Comparison of ENCODE assay signal across 8 cellular contexts in genomic region chr20:544153-544725, GRCh38. TPM values are rescaled to one million over a fixed set of nuclear protein-coding genes. Genes with fewer than 3 reads are reported as not detected.
DNase-seq lines count a peak whose midpoint lies in the region; ATAC-seq and FAIRE-seq lines count a peak whose summit lies in the region.

No MANE protein-coding gene starts in this region.

- H3K27me3 Mint-ChIP-seq in activated naive CD8-positive, alpha-beta T cell, result peaks cover 2% of the 10 kb centered on the region
- no peaks in the 10 kb centered on the region for H3K27me3 Mint-ChIP-seq in stimulated activated naive CD8-positive, alpha-beta T cell treated with anti-CD3 and anti-CD28 coated beads, Interleukin-15, amount 100 ng/mL, for 72 hours

- peak overlapping the region; percentile 97; the same call in 1 of the 2 replicates for H3K9ac ChIP-seq in HUES64 (ENCODE audit: low read depth, low read length)

- H3K36me3 ChIP-seq in HUES64 (ENCODE audit: insufficient read depth, low read length), result peaks cover 12% of the 10 kb centered on the region; the same call in 1 of the 2 replicates

- peak; percentile 1 for ATAC-seq in stimulated activated naive CD8-positive, alpha-beta T cell treated with anti-CD3 and anti-CD28 coated beads, Interleukin-15, amount 100 ng/mL, for 72 hours

- H3K4me1 Mint-ChIP-seq in activated naive CD8-positive, alpha-beta T cell (ENCODE audit: low read depth), result peaks cover 48% of the 10 kb centered on the region
- peaks cover 45% of the 10 kb centered on the region for H3K4me1 Mint-ChIP-seq in stimulated activated naive CD8-positive, alpha-beta T cell treated with anti-CD3 and anti-CD28 coated beads, Interleukin-15, amount 100 ng/mL, for 72 hours

- peaks cover 25% of the 10 kb centered on the region for H3K27me3 ChIP-seq in HUES64 (ENCODE audit: insufficient read depth, low read length)

- H3K4me3 Mint-ChIP-seq in activated naive CD8-positive, alpha-beta T cell, result peak overlapping the region; percentile 98
- peak overlapping the region; percentile 78 to 97 for H3K4me3 Mint-ChIP-seq in stimulated activated naive CD8-positive, alpha-beta T cell treated with anti-CD3 and anti-CD28 coated beads, Interleukin-15, amount 100 ng/mL, for 72 hours

- no peak for DNase-seq in stimulated activated naive CD8-positive, alpha-beta T cell treated with anti-CD3 and anti-CD28 coated beads, Interleukin-15, amount 100 ng/mL, for 72 hours
- no peak for DNase-seq in RCC 7860 (ENCODE audit: low spot score)
- no peak for DNase-seq in stimulated activated CD4-positive, alpha-beta T cell treated with anti-CD3 and anti-CD28 coated beads, Interleukin-15, amount 100 ng/mL, for 24 hours
- no peak for DNase-seq in AG20443 (ENCODE audit: low spot score)
- no peak for DNase-seq in AML-193 (lab: John Stamatoyannopoulos, UW)

- H3K9me3 Mint-ChIP-seq in activated naive CD8-positive, alpha-beta T cell (ENCODE audit: low read depth), result no peaks in the 10 kb centered on the region
- peaks cover 9 to 11% of the 10 kb centered on the region in 2 donors for H3K9me3 Mint-ChIP-seq in stimulated activated naive CD8-positive, alpha-beta T cell treated with anti-CD3 and anti-CD28 coated beads, Interleukin-15, amount 100 ng/mL, for 72 hours

- no peak for FAIRE-seq in RCC 7860 (lab: Jason Lieb, UNC)

- peak overlapping the region; percentile 96 for H3K27ac ChIP-seq in HUES64 (ENCODE audit: low read depth, low read length)

- H3K27ac Mint-ChIP-seq in activated naive CD8-positive, alpha-beta T cell, result peak overlapping the region; percentile 100
- H3K27ac Mint-ChIP-seq in stimulated activated naive CD8-positive, alpha-beta T cell treated with anti-CD3 and anti-CD28 coated beads, Interleukin-15, amount 100 ng/mL, for 72 hours, result peak overlapping the region; percentile 99

- H3K36me3 Mint-ChIP-seq in activated naive CD8-positive, alpha-beta T cell, result peaks cover 11% of the 10 kb centered on the region

- peaks cover 21% of the 10 kb centered on the region for H3K4me1 ChIP-seq in HUES64 (ENCODE audit: insufficient read depth, low read length)

- no peaks in the 10 kb centered on the region; the same call in 1 of the 2 replicates for H3K9me3 ChIP-seq in HUES64 (ENCODE audit: insufficient read depth, low read depth, low read length)
- peaks cover 3% of the 10 kb centered on the region for H3K9me3 ChIP-seq in iPS-18c (ENCODE audit: control insufficient read depth, insufficient read depth, low read length)

- 74% methylated on average over 6 of the region's 6 CpGs for WGBS in HUES64

- H3K4me3 ChIP-seq in HUES64 (ENCODE audit: low read length) (peak overlapping the region; percentile 89), iPS-18c (ENCODE audit: insufficient read depth, low read depth, low read length) (peak overlapping the region; percentile 99; the same call in 1 of the 2 replicates)

RNA-seq across cellular contexts. Expression of gene CSNK2A1, which starts 0.6 kb away (rescaled TPM):
- 117 TPM for polyA plus RNA-seq in HUES64 (2013, experiment 1 of 2)
- 127 TPM for polyA plus RNA-seq in HUES64 (2013, experiment 2 of 2)
